Comparison of ENCODE assay signal across 12 cellular contexts in genomic region chr14:29928342-29928640, GRCh38. TPM values are rescaled to one million over a fixed set of nuclear protein-coding genes. Genes with fewer than 3 reads are reported as not detected.
DNase-seq lines count a peak whose midpoint lies in the region; FAIRE-seq and TF ChIP-seq lines count a peak whose summit lies in the region.
"Had no signal": no experiment of that assay in that cellular context is flagged by ENCODE, and none has a peak within 500 bp of the region (broad histone marks: within the 10 kb centered on the region; RNA-seq: fewer than 3 reads in every experiment).

No MANE protein-coding gene starts in this region.

- H3K9me3 ChIP-seq in MM.1S (replicated peaks; ENCODE audit: insufficient read depth, low read length) = no peaks in the 10 kb centered on the region

- H3K36me3 Mint-ChIP-seq in osteocyte (ENCODE audit: unreplicated experiment) = no peaks in the 10 kb centered on the region

- peaks cover 39% of the 10 kb centered on the region for H3K4me1 ChIP-seq in ACC112 (ENCODE audit: control insufficient read depth, insufficient read depth, low read length, unreplicated experiment)
- H3K4me1 ChIP-seq in MM.1S (ENCODE audit: low read length) = no peaks in the 10 kb centered on the region

- FAIRE-seq in HTR-8/SVneo (lab: Jason Lieb, UNC) = no peak

- no peaks in the 10 kb centered on the region for H3K27me3 ChIP-seq in ACC112 (ENCODE audit: insufficient read depth, low read length)
- no peaks in the 10 kb centered on the region for H3K27me3 ChIP-seq in MM.1S (replicated peaks; ENCODE audit: insufficient read depth, low read length)

- H3K4me1 Mint-ChIP-seq in osteocyte (ENCODE audit: unreplicated experiment) = peaks cover 23% of the 10 kb centered on the region

- H3K27ac Mint-ChIP-seq in osteocyte (ENCODE audit: unreplicated experiment) = no peak overlapping the region
- H3K27ac Mint-ChIP-seq: CD4-positive, alpha-beta T cell had no signal

- H3K4me3 ChIP-seq in ACC112 (ENCODE audit: low read depth, low read length) (peak overlapping the region; percentile 97), MM.1S (ENCODE audit: low read length) (no peak overlapping the region), fibroblast of the aortic adventitia (ENCODE audit: low read depth, low read length) (no peak overlapping the region)

- 0 out of 2 replicates have a peak, but pooled peaks cover 3% of the 10 kb centered on the region for H3F3A ChIP-seq in MM.1S (ENCODE audit: insufficient read depth, low read length)

- no peaks in the 10 kb centered on the region for H3K36me3 ChIP-seq in ACC112 (ENCODE audit: insufficient read depth, low read length)
- no peaks in the 10 kb centered on the region for H3K36me3 ChIP-seq in MM.1S (replicated peaks; ENCODE audit: insufficient read depth, low read length)

- H3K27ac ChIP-seq in ACC112 (ENCODE audit: low read depth, low read length) = no peak overlapping the region
- H3K27ac ChIP-seq in MM.1S (ENCODE audit: low read length) = no peak overlapping the region

- H3K9ac ChIP-seq in MM.1S (ENCODE audit: low read length) = no peak overlapping the region

- H3K9me2 ChIP-seq in MM.1S (replicated peaks; ENCODE audit: insufficient read depth, low read length) = no peaks in the 10 kb centered on the region

- H3K79me2 ChIP-seq in ACC112 (ENCODE audit: control insufficient read depth, insufficient read depth, low read length, unreplicated experiment) = peaks cover 30% of the 10 kb centered on the region
- H3K79me2 ChIP-seq in MM.1S (ENCODE audit: low read length) = no peaks in the 10 kb centered on the region

- peaks cover 16% of the 10 kb centered on the region for H3K27me3 Mint-ChIP-seq in osteocyte (ENCODE audit: unreplicated experiment)

- DNase-seq in MM.1S (no peak), fibroblast of the aortic adventitia (ENCODE audit: low read depth) (peak; percentile 4), osteocyte (ENCODE audit: extremely low spot score, unreplicated experiment) (no peak), NAMALWA (ENCODE audit: low spot score) (no peak), NCI-H2107 (lab: John Stamatoyannopoulos, UW) (no peak), NCI-H1048 (lab: John Stamatoyannopoulos, UW) (no peak), HTR-8/SVneo (ENCODE audit: insufficient read length, low spot score) (no peak)
- DNase-seq: activated CD4-positive, alpha-beta T cell treated with anti-CD3 and anti-CD28 coated beads for 1 hour; CD4-positive, alpha-beta T cell; NCI-H2081 treated with DMSO at 0.1 percent for 48 hours had no signal

- H3K4me3 Mint-ChIP-seq in osteocyte (ENCODE audit: unreplicated experiment) = peak overlapping the region; percentile 62
- H3K4me3 Mint-ChIP-seq: CD4-positive, alpha-beta T cell had no signal

- H2AFZ ChIP-seq in ACC112 (ENCODE audit: low read length, unreplicated experiment) = peak overlapping the region; percentile 42
- no peak overlapping the region for H2AFZ ChIP-seq in MM.1S (ENCODE audit: low read length)

- H3K9me3 Mint-ChIP-seq in osteocyte (ENCODE audit: unreplicated experiment) = no peaks in the 10 kb centered on the region
- H3K9me3 Mint-ChIP-seq: CD4-positive, alpha-beta T cell had no signal

- H4K20me1 ChIP-seq in MM.1S (ENCODE audit: insufficient read depth, low read length) = no peaks in the 10 kb centered on the region

- TF ChIP-seq CTCF in MM.1S (IDR thresholded peaks at IDR 0.05; ENCODE audit: low read length) (no peak), fibroblast of the aortic adventitia (IDR thresholded peaks at IDR 0.05; ENCODE audit: insufficient read depth, low read length) (no peak), osteocyte (IDR thresholded peaks at IDR 0.05) (no peak)

- H3K4me2 ChIP-seq in MM.1S (ENCODE audit: low read depth, low read length) = peak overlapping the region; percentile 21; the same call in 1 of the 2 replicates

RNA-seq across cellular contexts. Expression of gene PRKD1, which starts 0.6 kb away (rescaled TPM):
- total RNA-seq in fibroblast of the aortic adventitia (ENCODE audit: low replicate concordance) (11.4 and 11.5 TPM in 2 replicates), osteocyte (6.1 and 6.6 TPM in 2 replicates)
- total RNA-seq: CD4-positive, alpha-beta T cell; mononuclear cell had no signal
